25 cellular contexts compared by ENCODE assay signal in genomic region chr6:168086066-168086465, GRCh38. TPM values are rescaled to one million over a fixed set of nuclear protein-coding genes. Genes with fewer than 3 reads are reported as not detected.
DNase-seq lines count a peak whose midpoint lies in the region; ATAC-seq, FAIRE-seq and TF ChIP-seq lines count a peak whose summit lies in the region.
"Had no signal": no experiment of that assay in that cellular context is flagged by ENCODE, and none has a peak within 500 bp of the region (broad histone marks: within the 10 kb centered on the region; RNA-seq: fewer than 3 reads in every experiment).

No MANE protein-coding gene starts in this region.

- peak; percentile 73 for FAIRE-seq in HTR-8/SVneo (lab: Jason Lieb, UNC)
- FAIRE-seq in kidney (lab: Jason Lieb, UNC), result no peak
- FAIRE-seq: GM12891, GM18507 had no signal

- no peak overlapping the region for H3K9ac ChIP-seq in BLaER1 treated with 17β-estradiol and CSF1 and Interleukin-3, amounts not matched to agents 10 nM and 100 nM
- H3K9ac ChIP-seq in kidney (ENCODE audit: low read length in 2 of 2), result no peak overlapping the region
- H3K9ac ChIP-seq: GM23248 had no signal

- no peak overlapping the region for H3K4me3 ChIP-seq in BLaER1 treated with 17β-estradiol and CSF1 and Interleukin-3, amounts not matched to agents 10 nM and 100 nM
- H3K4me3 ChIP-seq in kidney (ENCODE audit: low read length in 2 of 2), result no peak overlapping the region
- no peak overlapping the region for H3K4me3 ChIP-seq in psoas muscle
- H3K4me3 ChIP-seq: GM23248 had no signal

- H3K27ac ChIP-seq in BLaER1 treated with 17β-estradiol and CSF1 and Interleukin-3, amounts not matched to agents 10 nM and 100 nM, result no peak overlapping the region
- H3K27ac ChIP-seq in kidney (ENCODE audit: low read depth in 2 of 2, low read length in 2 of 2), result no peak overlapping the region
- no peak overlapping the region for H3K27ac ChIP-seq in psoas muscle
- H3K27ac ChIP-seq: GM23248 had no signal

- no peak for ATAC-seq in psoas muscle
- ATAC-seq: HCT116 had no signal

- no peak for DNase-seq in HTR-8/SVneo (ENCODE audit: insufficient read length, low spot score)
- peak; percentile 76 for DNase-seq in kidney
- DNase-seq in psoas muscle, result peak; percentile 3 to 32
- no peak for DNase-seq in stimulated activated naive CD4-positive, alpha-beta T cell treated with Interleukin-2 at 50 U/mL for 16 hours (lab: John Stamatoyannopoulos, UW)
- no peak for DNase-seq in NOMO-1 treated with dmso at 0.1 percent for 144 hours (lab: John Stamatoyannopoulos, UW; ENCODE audit: unreplicated experiment)
- DNase-seq in stimulated activated CD4-positive, alpha-beta T cell treated with anti-CD3 and anti-CD28 coated beads, Interleukin-2, amount 100 ng/mL, for 48 hours, result no peak
- DNase-seq: CD4-positive, alpha-beta T cell; CD8-positive, alpha-beta memory T cell; DMS53; DMS79 treated with DMSO at 0.1 percent for 48 hours; GF-D8; GM23248; H9; HFFc6 had no signal

- H3K27me3 ChIP-seq in BLaER1 treated with 17β-estradiol and CSF1 and Interleukin-3, amounts not matched to agents 10 nM and 100 nM, result peaks cover 0 to 6% (median 0%) of the 10 kb centered on the region in 11 experiments; a peak in 1 of 22 replicates
- no peaks in the 10 kb centered on the region for H3K27me3 ChIP-seq in psoas muscle (ENCODE audit: insufficient read depth in 3 of 3, low read length in 2 of 3)

- H3K9me3 ChIP-seq in BLaER1 treated with 17β-estradiol and CSF1 and Interleukin-3, amounts not matched to agents 10 nM and 100 nM (replicated peaks in 1 of 11), result no peaks in the 10 kb centered on the region
- H3K9me3 ChIP-seq in kidney (ENCODE audit: control insufficient read depth in 1 of 2, low read length in 2 of 2) (no peaks in the 10 kb centered on the region), psoas muscle (no peaks in the 10 kb centered on the region)

- WGBS in psoas muscle, 3 donors, result 93 to 99% (median 93%) methylated on average over 10 of the region's 10 CpGs

- H3K4me1 ChIP-seq in BLaER1 treated with 17β-estradiol and CSF1 and Interleukin-3, amounts not matched to agents 10 nM and 100 nM, result peaks cover 11 to 74% (median 61%) of the 10 kb centered on the region in 10 experiments; a peak in 19 of 20 replicates
- H3K4me1 ChIP-seq in kidney (ENCODE audit: control insufficient read depth in 1 of 2, insufficient read depth in 1 of 2, low read depth in 1 of 2, low read length in 2 of 2), result peaks cover 18 to 32% of the 10 kb centered on the region in 2 donors
- no peaks in the 10 kb centered on the region for H3K4me1 ChIP-seq in psoas muscle

- intact Hi-C loops in kidney (cut with DNase I), result no loop called here
- intact Hi-C loops in psoas muscle (cut with DNase I), result no loop called here

- H3K36me3 ChIP-seq in BLaER1 treated with 17β-estradiol and CSF1 and Interleukin-3, amounts not matched to agents 10 nM and 100 nM, result no peaks in the 10 kb centered on the region
- H3K36me3 ChIP-seq in kidney (ENCODE audit: control insufficient read depth in 1 of 2, insufficient read depth in 2 of 2, low read length in 2 of 2) (no peaks in the 10 kb centered on the region), psoas muscle (ENCODE audit: insufficient read depth in 1 of 2, low read depth in 1 of 2) (no peaks in the 10 kb centered on the region)

- TF ChIP-seq CTCF in kidney (IDR thresholded peaks at IDR 0.05; ENCODE audit: borderline replicate concordance, extremely low read depth, insufficient read depth), result no peak
- TF ChIP-seq CTCF in psoas muscle (IDR thresholded peaks at IDR 0.05), result no peak

- H4K20me1 ChIP-seq in BLaER1 treated with 17β-estradiol and CSF1 and Interleukin-3, amounts not matched to agents 10 nM and 100 nM, result no peaks in the 10 kb centered on the region

- peak overlapping the region in 7 of 11 experiments; percentile 42 to 70 (median 63); a peak in 11 of 22 replicates for H3K4me2 ChIP-seq in BLaER1 treated with 17β-estradiol and CSF1 and Interleukin-3, amounts not matched to agents 10 nM and 100 nM

RNA-seq across cellular contexts. Expression of gene FRMD1, which starts 7.1 kb away (rescaled TPM):
- 1.1 TPM for total RNA-seq in kidney
- 7.5 TPM for polyA plus RNA-seq in kidney (ENCODE audit: insufficient read depth, low read depth, low replicate concordance)
- 1 to 10 TPM in 1 of 4 donors, under 1 TPM in 3; 0.17 to 2.9 (median 0.29) TPM for total RNA-seq in psoas muscle
- under 1 TPM; 0.01 to 0.77 (median 0.14) TPM for polyA plus RNA-seq in psoas muscle
- total RNA-seq: A172; A673; CD4-positive, alpha-beta T cell; CD8-positive, alpha-beta memory T cell; Daoy; G401; GM23248; H4; H9; HFFc6 had no signal
- polyA plus RNA-seq: BJ; CD14-positive monocyte; CD8-positive, alpha-beta memory T cell; GM23248 had no signal

Comparison
In these comparisons a context has a peak if more than half of its experiments do, and no peak if none do; other contexts are left out.
1. DNase-seq: peak in kidney (single experiment) and psoas muscle (2 of 2); none in HTR-8/SVneo (single experiment), stimulated activated naive CD4-positive, alpha-beta T cell treated with Interleukin-2 at 50 U/mL for 16 hours (single experiment), NOMO-1 treated with dmso at 0.1 percent for 144 hours (single experiment) and stimulated activated CD4-positive, alpha-beta T cell treated with anti-CD3 and anti-CD28 coated beads, Interleukin-2, amount 100 ng/mL, for 48 hours (0 of 2).